Comparison of ENCODE assay signal across 11 cellular contexts in genomic region chr18:62576858-62577512, GRCh38. TPM values are rescaled to one million over a fixed set of nuclear protein-coding genes. Genes with fewer than 3 reads are reported as not detected.
DNase-seq lines count a peak whose midpoint lies in the region; ATAC-seq and TF ChIP-seq lines count a peak whose summit lies in the region.
"Had no signal": no experiment of that assay in that cellular context is flagged by ENCODE, and none has a peak within 500 bp of the region (broad histone marks: within the 10 kb centered on the region; RNA-seq: fewer than 3 reads in every experiment).

No MANE protein-coding gene starts in this region.

- H3K27me3 ChIP-seq in GM06990 (replicated peaks; ENCODE audit: control insufficient read depth, insufficient read depth, low read length): no peaks in the 10 kb centered on the region
- H3K27me3 ChIP-seq in H7 (ENCODE audit: control insufficient read depth, insufficient read depth, low read length): no peaks in the 10 kb centered on the region
- H3K27me3 ChIP-seq in gastrocnemius medialis: no peaks in the 10 kb centered on the region
- H3K27me3 ChIP-seq: brain microvascular endothelial cell had no signal

- H3K9me3 ChIP-seq in gastrocnemius medialis: no peaks in the 10 kb centered on the region

- H3K36me3 ChIP-seq in GM06990 (ENCODE audit: control insufficient read depth, insufficient read depth, low read length): peaks cover 18% of the 10 kb centered on the region
- H3K36me3 ChIP-seq in H7 (replicated peaks; ENCODE audit: control insufficient read depth, insufficient read depth, low read length): peaks cover 8% of the 10 kb centered on the region
- peaks cover 0 to 63% of the 10 kb centered on the region in 2 donors for H3K36me3 ChIP-seq in gastrocnemius medialis

- TF ChIP-seq CTCF in GM06990 (IDR thresholded peaks at IDR 0.05; ENCODE audit: insufficient read depth, low read length, poor library complexity, severe bottlenecking): no peak
- no peak for TF ChIP-seq CTCF in activated B cell treated with CpG ODN at 0.5 μM for 24 hours (IDR thresholded peaks at IDR 0.05)
- no peak for TF ChIP-seq CTCF in gastrocnemius medialis (IDR thresholded peaks at IDR 0.05 in 4 of 5, conservative IDR thresholded peaks at IDR 0.05 in 1 of 5)

- peak overlapping the region; percentile 42 for H3K4me3 ChIP-seq in GM06990 (replicated peaks; ENCODE audit: low read depth, low read length)
- no peak overlapping the region for H3K4me3 ChIP-seq in H7 (ENCODE audit: insufficient read depth, low read depth, low read length)
- no peak overlapping the region for H3K4me3 ChIP-seq in gastrocnemius medialis

- DNase-seq in GM06990 (ENCODE audit: extremely low read depth, insufficient read length) (no peak), activated B cell treated with CpG ODN at 0.5 μM for 24 hours (no peak), H7 (no peak), HK-2 (ENCODE audit: unreplicated experiment) (no peak), GM19240 (ENCODE audit: insufficient read length, low spot score) (no peak), gastrocnemius medialis (no peak)
- DNase-seq: brain microvascular endothelial cell, NCI-H1105 treated with DMSO at 0.1 percent for 48 hours had no signal

- peaks cover 0 to 7% of the 10 kb centered on the region in 2 donors for H3K4me1 ChIP-seq in gastrocnemius medialis

- H3K27ac ChIP-seq in gastrocnemius medialis: no peak overlapping the region
- H3K27ac ChIP-seq: brain microvascular endothelial cell, HL-60 had no signal

- H3K4me1 Mint-ChIP-seq in activated B cell treated with CpG ODN at 0.5 μM for 24 hours: peaks cover 18% of the 10 kb centered on the region

- peaks cover 78% of the 10 kb centered on the region for H3K36me3 Mint-ChIP-seq in activated B cell treated with CpG ODN at 0.5 μM for 24 hours (ENCODE audit: low read depth)

- CTCF ChIA-PET in activated B cell treated with CpG ODN at 0.5 μM for 24 hours (lab: Charles Lee): interaction anchor here (0.9 to 2.1 kb wide), 2 partner anchors 10 to 151 kb away, joined by 3 to 10 read pairs; no protein-coding TSS in a partner anchor

- ATAC-seq in GM19351 (IDR thresholded peaks at IDR 0.05; ENCODE audit: unreplicated experiment) (peak; percentile 76), HG03025 (IDR thresholded peaks at IDR 0.05; ENCODE audit: low FRiP score, unreplicated experiment) (peak; percentile 70), activated B cell treated with CpG ODN at 0.5 μM for 24 hours (ENCODE audit: low read depth) (no peak), gastrocnemius medialis (no peak)

- in situ Hi-C loops in gastrocnemius medialis (cut with MboI; ENCODE audit: low sequenced_read_pairs in 4 of 4): loop anchor here in 3 of 4 donors (25.0 kb wide), 2 partner anchors 390 to 410 kb away; partner anchors contain the start of genes PIGN (in 1 of the 3) and RELCH (in 1 of the 3)

- intact Hi-C loops in activated B cell treated with CpG ODN at 0.5 μM for 24 hours (cut with micrococcal nuclease): no loop called here
- intact Hi-C loops in gastrocnemius medialis (cut with DNase I; ENCODE audit: low total_unique reads): no loop called here

- H3K4me3 Mint-ChIP-seq in activated B cell treated with CpG ODN at 0.5 μM for 24 hours: no peak overlapping the region

- POLR2A ChIA-PET in activated B cell treated with CpG ODN at 0.5 μM for 24 hours (lab: Charles Lee): no interaction called here

- TF ChIP-seq POLR2A in gastrocnemius medialis (IDR thresholded peaks at IDR 0.05): no peak

- H3K27ac Mint-ChIP-seq in activated B cell treated with CpG ODN at 0.5 μM for 24 hours: peak overlapping the region; percentile 20

- no peaks in the 10 kb centered on the region for H3K27me3 Mint-ChIP-seq in activated B cell treated with CpG ODN at 0.5 μM for 24 hours

- H3K9me3 Mint-ChIP-seq in activated B cell treated with CpG ODN at 0.5 μM for 24 hours: no peaks in the 10 kb centered on the region

RNA-seq across cellular contexts. Expression of gene ZCCHC2, which starts 54.2 kb away (rescaled TPM):
- total RNA-seq in activated B cell treated with CpG ODN at 0.5 μM for 24 hours: 28.6 and 29.4 TPM in 2 replicates
- total RNA-seq in H7 (2014; rRNA removed; shearing (Covaris generic)): 7.8 and 10.5 TPM in 2 replicates
- 10 to 100 TPM; 22.1 to 37.9 (median 32.0) TPM for total RNA-seq in gastrocnemius medialis

Comparison
In these comparisons a context has a peak if more than half of its experiments do, and no peak if none do; other contexts are left out.
1. ATAC-seq: peak in GM19351 (single experiment) and HG03025 (single experiment); none in activated B cell treated with CpG ODN at 0.5 μM for 24 hours (single experiment) and gastrocnemius medialis (0 of 2).